Comparison of ENCODE assay signal across 30 cellular contexts in the genomic region with DNA sequence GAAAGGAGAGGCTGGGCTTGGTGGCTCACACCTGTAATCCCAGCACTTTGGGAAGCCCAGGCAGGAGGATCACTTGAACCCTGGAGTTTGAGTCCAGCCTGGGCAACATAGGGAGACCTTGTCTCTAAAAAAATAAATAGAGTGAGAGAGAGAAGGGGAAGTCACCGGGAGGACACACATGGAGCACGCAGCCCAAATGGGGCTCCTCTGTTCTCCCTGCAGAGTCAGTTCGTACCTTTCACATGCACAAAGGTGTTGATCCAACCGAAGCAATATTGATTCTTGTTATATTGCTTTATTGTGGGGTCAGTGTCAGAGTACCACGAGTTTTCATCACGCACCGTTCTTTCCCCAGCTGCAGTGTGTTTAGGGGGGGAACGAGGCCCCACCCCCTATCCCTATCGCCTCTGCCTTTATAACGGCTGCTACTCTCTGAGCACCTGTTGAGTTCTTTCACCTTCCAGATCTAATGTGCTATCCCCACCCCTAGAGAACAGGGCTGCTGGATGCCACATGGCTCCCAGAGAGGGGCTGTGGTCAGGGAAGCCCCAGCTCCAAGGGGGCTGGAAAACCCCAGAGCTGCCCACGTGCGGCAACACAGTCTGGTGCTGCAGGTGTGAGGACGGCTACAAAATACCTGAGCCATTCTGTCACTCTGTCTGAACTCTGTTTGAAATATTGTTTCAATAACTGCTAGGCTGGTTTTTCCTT. TPM values are rescaled to one million over a fixed set of nuclear protein-coding genes. Genes with fewer than 3 reads are reported as not detected.
DNase-seq lines count a peak whose midpoint lies in the region; ATAC-seq lines count a peak whose summit lies in the region.
"Had no signal": no experiment of that assay in that cellular context is flagged by ENCODE, and none has a peak within 500 bp of the region (broad histone marks: within the 10 kb centered on the region; RNA-seq: fewer than 3 reads in every experiment).

No MANE protein-coding gene starts in this region.

- DNase-seq in H7 (peak; percentile 61), RPMI8226 (peak; percentile 59)
- DNase-seq in effector memory CD8-positive, alpha-beta T cell = no peak
- no peak for DNase-seq in stimulated activated CD4-positive, alpha-beta T cell treated with anti-CD3 and anti-CD28 coated beads, Interleukin-2, amount 100 ng/mL, for 24 hours
- no peak for DNase-seq in stimulated activated naive CD8-positive, alpha-beta T cell treated with anti-CD3 and anti-CD28 coated beads, Interleukin-15, amount 100 ng/mL, for 72 hours
- DNase-seq: activated CD4-positive, CD25-positive, alpha-beta regulatory T cell; activated CD8-positive, alpha-beta memory T cell treated with anti-CD3 and anti-CD28 coated beads, Interleukin-2, amount 10 ng/mL, durations not matched to agents 7 days and 5 days; activated T-cell treated with anti-CD3 and anti-CD28 coated beads, Interleukin-2, amount 50 U/mL, for 48 hours; foreskin fibroblast; GDM1; heart left ventricle; naive thymus-derived CD4-positive, alpha-beta T cell; NCI-H1092 treated with DMSO at 0.1 percent for 48 hours; NCI-H1694 treated with DMSO at 0.1 percent for 48 hours; NCI-H82; stimulated activated CD4-positive, alpha-beta T cell treated with anti-CD3 and anti-CD28 coated beads, Interleukin-4, amount 100 ng/mL, for 4 hours had no signal

- peak overlapping the region; percentile 99 for H3K27ac ChIP-seq in temporal lobe (ENCODE audit: low read depth, low read length)
- H3K27ac ChIP-seq: esophagus muscularis mucosa, heart left ventricle, SJSA1, upper lobe of left lung had no signal

- H3K4me3 ChIP-seq in H7 (ENCODE audit: insufficient read depth, low read depth, low read length) = no peak overlapping the region
- H3K4me3 ChIP-seq: esophagus muscularis mucosa, heart left ventricle, SJSA1, upper lobe of left lung had no signal

- no peaks in the 10 kb centered on the region for H3K36me3 ChIP-seq in H7 (replicated peaks; ENCODE audit: control insufficient read depth, insufficient read depth, low read length)
- H3K36me3 ChIP-seq: esophagus muscularis mucosa, heart left ventricle, upper lobe of left lung had no signal

- peaks cover 31 to 69% of the 10 kb centered on the region in 2 donors for H3K27me3 Mint-ChIP-seq in effector memory CD8-positive, alpha-beta T cell
- H3K27me3 Mint-ChIP-seq in stimulated activated naive CD8-positive, alpha-beta T cell treated with anti-CD3 and anti-CD28 coated beads, Interleukin-15, amount 100 ng/mL, for 72 hours = peaks cover 79% of the 10 kb centered on the region

- H3K4me1 Mint-ChIP-seq in effector memory CD8-positive, alpha-beta T cell (ENCODE audit: low read depth in 2 of 2) = peaks cover 0 to 5% of the 10 kb centered on the region in 2 donors
- H3K4me1 Mint-ChIP-seq in stimulated activated naive CD8-positive, alpha-beta T cell treated with anti-CD3 and anti-CD28 coated beads, Interleukin-15, amount 100 ng/mL, for 72 hours = peaks cover 35% of the 10 kb centered on the region
- H3K4me1 Mint-ChIP-seq: central memory CD8-positive, alpha-beta T cell had no signal

- no peaks in the 10 kb centered on the region for H3K9me3 Mint-ChIP-seq in effector memory CD8-positive, alpha-beta T cell
- no peaks in the 10 kb centered on the region for H3K9me3 Mint-ChIP-seq in stimulated activated naive CD8-positive, alpha-beta T cell treated with anti-CD3 and anti-CD28 coated beads, Interleukin-15, amount 100 ng/mL, for 72 hours
- H3K9me3 Mint-ChIP-seq: central memory CD8-positive, alpha-beta T cell; dendritic cell treated with granulocyte-macrophage colony-stimulating factor and Interleukin-4, amounts not matched to agents 40 ng/mL and 50 ng/mL, for 4 days had no signal

- H3K27ac Mint-ChIP-seq in effector memory CD8-positive, alpha-beta T cell = no peak overlapping the region
- H3K27ac Mint-ChIP-seq in stimulated activated naive CD8-positive, alpha-beta T cell treated with anti-CD3 and anti-CD28 coated beads, Interleukin-15, amount 100 ng/mL, for 72 hours = no peak overlapping the region
- H3K27ac Mint-ChIP-seq: activated CD8-positive, alpha-beta memory T cell treated with anti-CD3 and anti-CD28 coated beads, Interleukin-2, amount 10 ng/mL, durations not matched to agents 7 days and 5 days; dendritic cell treated with granulocyte-macrophage colony-stimulating factor and Interleukin-4, amounts not matched to agents 40 ng/mL and 50 ng/mL, for 4 days; naive thymus-derived CD4-positive, alpha-beta T cell had no signal

- ATAC-seq in effector memory CD8-positive, alpha-beta T cell (replicated peaks) = peak; percentile 41
- ATAC-seq in stimulated activated naive CD8-positive, alpha-beta T cell treated with anti-CD3 and anti-CD28 coated beads, Interleukin-15, amount 100 ng/mL, for 72 hours = no peak
- no peak for ATAC-seq in GM19455 (IDR thresholded peaks at IDR 0.05; ENCODE audit: unreplicated experiment)
- ATAC-seq: activated CD8-positive, alpha-beta memory T cell treated with anti-CD3 and anti-CD28 coated beads, Interleukin-2, amount 10 ng/mL, durations not matched to agents 7 days and 5 days; heart left ventricle; naive thymus-derived CD4-positive, alpha-beta T cell had no signal

- H3K36me3 Mint-ChIP-seq in effector memory CD8-positive, alpha-beta T cell (ENCODE audit: insufficient read depth) = peaks cover 3% of the 10 kb centered on the region
- H3K36me3 Mint-ChIP-seq: activated CD8-positive, alpha-beta memory T cell treated with anti-CD3 and anti-CD28 coated beads, Interleukin-2, amount 10 ng/mL, durations not matched to agents 7 days and 5 days had no signal

- peaks cover 30% of the 10 kb centered on the region for H3K27me3 ChIP-seq in H7 (ENCODE audit: control insufficient read depth, insufficient read depth, low read length)

- no peak overlapping the region for H3K4me3 Mint-ChIP-seq in effector memory CD8-positive, alpha-beta T cell
- no peak overlapping the region for H3K4me3 Mint-ChIP-seq in stimulated activated naive CD8-positive, alpha-beta T cell treated with anti-CD3 and anti-CD28 coated beads, Interleukin-15, amount 100 ng/mL, for 72 hours
- H3K4me3 Mint-ChIP-seq: activated CD8-positive, alpha-beta memory T cell treated with anti-CD3 and anti-CD28 coated beads, Interleukin-2, amount 10 ng/mL, durations not matched to agents 7 days and 5 days; central memory CD8-positive, alpha-beta T cell; dendritic cell treated with granulocyte-macrophage colony-stimulating factor and Interleukin-4, amounts not matched to agents 40 ng/mL and 50 ng/mL, for 4 days had no signal

RNA-seq across cellular contexts. Expression of a gene that starts 1.0 kb away (rescaled TPM):
- not detected in 2 replicates for total RNA-seq in H7 (2014; rRNA removed; shearing (Covaris generic))
- not detected for total RNA-seq in temporal lobe
- total RNA-seq: activated CD8-positive, alpha-beta memory T cell treated with anti-CD3 and anti-CD28 coated beads, Interleukin-2, amount 10 ng/mL, durations not matched to agents 7 days and 5 days; esophagus muscularis mucosa; heart left ventricle; lower leg skin; M059J; naive thymus-derived CD4-positive, alpha-beta T cell; NCI-H460; omental fat pad; pulmonary artery endothelial cell; RPMI7951; SJSA1; subcutaneous adipose tissue; upper lobe of left lung had no signal

RNA-seq across cellular contexts. Expression of a gene that starts 16.4 kb away (rescaled TPM):
- total RNA-seq in H7 (2014; rRNA removed; shearing (Covaris generic)) = 152 and 154 TPM in 2 replicates
- 3.2 TPM for total RNA-seq in temporal lobe

RNA-seq across cellular contexts. Expression of a gene that starts 43.2 kb away (rescaled TPM):
- total RNA-seq in H7 (2014; rRNA removed; shearing (Covaris generic)) = 36.4 and 43.0 TPM in 2 replicates
- 18.2 TPM for total RNA-seq in temporal lobe

RNA-seq across cellular contexts. Expression of a gene that starts 43.6 kb away (rescaled TPM):
- total RNA-seq in H7 (2014; rRNA removed; shearing (Covaris generic)) = 48.4 and 56.5 TPM in 2 replicates
- 1.7 TPM for total RNA-seq in temporal lobe

Comparison
In these comparisons a context has a peak if more than half of its experiments do, and no peak if none do; other contexts are left out.
1. DNase-seq: peak in H7 (single experiment) and RPMI8226 (single experiment); none in effector memory CD8-positive, alpha-beta T cell (0 of 3), stimulated activated CD4-positive, alpha-beta T cell treated with anti-CD3 and anti-CD28 coated beads, Interleukin-2, amount 100 ng/mL, for 24 hours (0 of 2) and stimulated activated naive CD8-positive, alpha-beta T cell treated with anti-CD3 and anti-CD28 coated beads, Interleukin-15, amount 100 ng/mL, for 72 hours (0 of 2).
2. RNA of a gene that starts 16.4 kb away (total RNA-seq): 152 to 154 TPM in H7; 3.2 TPM in temporal lobe (single experiment); every median in the first group is over 10 times any median in the second.